ENCODE assay signal across 22 cellular contexts in genomic region chr17:6989779-6990178, GRCh38. TPM values are rescaled to one million over a fixed set of nuclear protein-coding genes. Genes with fewer than 3 reads are reported as not detected.
DNase-seq lines count a peak whose midpoint lies in the region; ATAC-seq, FAIRE-seq and TF ChIP-seq lines count a peak whose summit lies in the region.
"Had no signal": no experiment of that assay in that cellular context is flagged by ENCODE, and none has a peak within 500 bp of the region (broad histone marks: within the 10 kb centered on the region; RNA-seq: fewer than 3 reads in every experiment).

No MANE protein-coding gene starts in this region.

- H3K4me3 ChIP-seq in PC-9 (no peak overlapping the region), bronchial epithelial cell (ENCODE audit: low read depth, low read length) (no peak overlapping the region), adrenal gland (no peak overlapping the region)
- H3K4me3 ChIP-seq: BLaER1 treated with 17β-estradiol and CSF1 and Interleukin-3, amounts not matched to agents 10 nM and 100 nM; GM12878 had no signal

- TF ChIP-seq POLR2A in adrenal gland (IDR thresholded peaks at IDR 0.05): no peak

- H3K27me3 ChIP-seq in PC-9 (ENCODE audit: insufficient read depth, low read depth) (no peaks in the 10 kb centered on the region), bronchial epithelial cell (ENCODE audit: control insufficient read depth, insufficient read depth, low read length) (peaks cover 2% of the 10 kb centered on the region), adrenal gland (no peaks in the 10 kb centered on the region)
- H3K27me3 ChIP-seq: BLaER1 treated with 17β-estradiol and CSF1 and Interleukin-3, amounts not matched to agents 10 nM and 100 nM had no signal

- H3K4me1 ChIP-seq in PC-9 (replicated peaks; ENCODE audit: insufficient read depth): no peaks in the 10 kb centered on the region
- H3K4me1 ChIP-seq in adrenal gland (replicated peaks in 1 of 2): no peaks in the 10 kb centered on the region

- no peaks in the 10 kb centered on the region for H3K36me3 ChIP-seq in PC-9 (ENCODE audit: low read depth)
- no peaks in the 10 kb centered on the region for H3K36me3 ChIP-seq in bronchial epithelial cell (ENCODE audit: control insufficient read depth, insufficient read depth, low read length)
- H3K36me3 ChIP-seq in adrenal gland (replicated peaks in 1 of 2): no peaks in the 10 kb centered on the region

- no peaks in the 10 kb centered on the region for H3K9me2 ChIP-seq in PC-9 (ENCODE audit: insufficient read depth)

- H3K9me3 ChIP-seq in PC-9 (ENCODE audit: insufficient read depth, low read depth) (no peaks in the 10 kb centered on the region), adrenal gland (replicated peaks in 1 of 3) (no peaks in the 10 kb centered on the region)

- no peak overlapping the region for H3K4me2 ChIP-seq in PC-9
- H3K4me2 ChIP-seq: BLaER1 treated with 17β-estradiol and CSF1 and Interleukin-3, amounts not matched to agents 10 nM and 100 nM had no signal

- no peaks in the 10 kb centered on the region for H3K79me2 ChIP-seq in PC-9 (ENCODE audit: low read depth)

- H3K27ac ChIP-seq in PC-9: no peak overlapping the region
- H3K27ac ChIP-seq in adrenal gland: no peak overlapping the region
- H3K27ac ChIP-seq: BLaER1 treated with 17β-estradiol and CSF1 and Interleukin-3, amounts not matched to agents 10 nM and 100 nM had no signal

- TSS peak; percentile 8 for BruUV-seq in PC-9 (replicated peaks; lab: Mats Ljungman, UMichigan)

- no peak overlapping the region for H2AFZ ChIP-seq in PC-9

- DNase-seq in activated CD8-positive, alpha-beta memory T cell treated with anti-CD3 and anti-CD28 coated beads for 24 hours: peak; percentile 5
- no peak for DNase-seq in activated CD8-positive, alpha-beta memory T cell treated with anti-CD3 and anti-CD28 coated beads, Interleukin-2, amount 50 U/mL, for 4 hours
- DNase-seq in PC-9 (no peak), bronchial epithelial cell (ENCODE audit: low read depth) (peak; percentile 38), kidney tubule cell (ENCODE audit: low spot score) (peak; percentile 47), adrenal gland (no peak)
- DNase-seq: 8988T; CD8-positive, alpha-beta T cell; COR-L47; DMS 273 treated with DMSO at 0.1 percent for 48 hours; DMS53; DND-41; EL; H9 had no signal

- no peak for TF ChIP-seq CTCF in PC-9 (conservative IDR thresholded peaks at IDR 0.05)
- TF ChIP-seq CTCF in bronchial epithelial cell (IDR thresholded peaks at IDR 0.05; ENCODE audit: insufficient read depth, low read length, severe bottlenecking): no peak
- no peak for TF ChIP-seq CTCF in adrenal gland (IDR thresholded peaks at IDR 0.05)

- intact Hi-C loops in PC-9 (cut with micrococcal nuclease; ENCODE audit: unreplicated experiment): no loop called here
- intact Hi-C loops in adrenal gland (cut with DNase I): no loop called here

- 47 to 100% (median 75%) methylated on average over 1 to 2 of the region's 2 CpGs for WGBS in adrenal gland, 4 donors

- POLR2A ChIA-PET in PC-9 (lab: Charles Lee; ENCODE audit: unreplicated experiment): interaction anchor here (0.7 kb wide), 2 partner anchors 11 to 35 kb away, joined by 3 to 5 read pairs; no protein-coding TSS in a partner anchor

- 0 out of 2 replicates have a peak, but pooled peaks cover 3% of the 10 kb centered on the region for H3F3A ChIP-seq in PC-9 (ENCODE audit: insufficient read depth, low read depth)

- ATAC-seq in HG03432 (IDR thresholded peaks at IDR 0.05; ENCODE audit: unreplicated experiment): no peak
- ATAC-seq in GM19467 (IDR thresholded peaks at IDR 0.05; ENCODE audit: unreplicated experiment): no peak
- ATAC-seq: CD8-positive, alpha-beta T cell; GM12878 had no signal

- H4K20me1 ChIP-seq in PC-9 (ENCODE audit: insufficient read depth): no peaks in the 10 kb centered on the region

- no peak for FAIRE-seq in bronchial epithelial cell (lab: Jason Lieb, UNC)
- FAIRE-seq: GM12878, H1 had no signal

- CTCF ChIA-PET in PC-9 (lab: Charles Lee): no interaction called here

RNA-seq across cellular contexts. Expression of gene ALOX12, which starts 6.1 kb away (rescaled TPM):
- total RNA-seq in PC-9 (2021) (not detected in 2 replicates), bronchial epithelial cell (0.26 and 1.2 TPM in 2 replicates), adrenal gland (under 1 TPM in 1 of 8 donors, not detected in 7; 0.23 TPM)
- polyA plus RNA-seq in adrenal gland: under 1 TPM in 1 of 3 donors, not detected in 2; 0.16 TPM
- total RNA-seq: B cell; CD8-positive, alpha-beta T cell; G401; GM12878; HT-29 had no signal

RNA-seq across cellular contexts. Expression of gene RNASEK, which starts 22.6 kb away (rescaled TPM):
- total RNA-seq in PC-9 (2021) (196 and 301 TPM in 2 replicates), bronchial epithelial cell (5.3 and 25.5 TPM in 2 replicates), adrenal gland (100 to 1,000 TPM; 206 to 799 (median 570) TPM)
- 100 to 1,000 TPM; 363 to 770 (median 435) TPM for polyA plus RNA-seq in adrenal gland

RNA-seq across cellular contexts. Expression of gene BCL6B, which starts 33.1 kb away (rescaled TPM):
- total RNA-seq in PC-9 (2021) (0.28 and 0.48 TPM in 2 replicates), bronchial epithelial cell (not detected in 2 replicates), adrenal gland (10 to 100 TPM in 3 of 8 donors, 1 to 10 TPM in 5; 2.9 to 17.0 (median 8.8) TPM)
- polyA plus RNA-seq in adrenal gland: 10 to 100 TPM in 1 of 3 donors, 1 to 10 TPM in 2; 3.2 to 14.2 (median 9.3) TPM
- total RNA-seq: CD8-positive, alpha-beta T cell; G401; HT-29 had no signal

RNA-seq across cellular contexts. Expression of gene SLC16A13, which starts 46.0 kb away (rescaled TPM):
- total RNA-seq in PC-9 (2021) (33.4 and 40.6 TPM in 2 replicates), bronchial epithelial cell (0.26 and 1.2 TPM in 2 replicates), adrenal gland (1 to 10 TPM in 7 of 8 donors, under 1 TPM in 1; 0.97 to 3.2 (median 2.3) TPM)
- polyA plus RNA-seq in adrenal gland: 1 to 10 TPM in 2 of 3 donors, under 1 TPM in 1; 0.84 to 3.1 (median 1.3) TPM

RNA-seq across cellular contexts. Expression of gene SLC16A11, which starts 54.1 kb away (rescaled TPM):
- not detected in 2 replicates for total RNA-seq in PC-9 (2021)
- 0.38 TPM in 1 of 2 replicates, not detected in the other for total RNA-seq in bronchial epithelial cell
- 1 to 10 TPM in 2 of 8 donors, under 1 TPM in 4, not detected in 2; 0.18 to 1.1 (median 0.62) TPM for total RNA-seq in adrenal gland
- polyA plus RNA-seq in adrenal gland: 1 to 10 TPM in 2 of 3 donors, not detected in 1; 1.1 to 3.0 TPM
- total RNA-seq: G401, HT-29 had no signal

Comparison
In these comparisons a context has a peak if more than half of its experiments do, and no peak if none do; other contexts are left out.
1. DNase-seq: peak in activated CD8-positive, alpha-beta memory T cell treated with anti-CD3 and anti-CD28 coated beads for 24 hours (single experiment), bronchial epithelial cell (single experiment) and kidney tubule cell (single experiment); none in activated CD8-positive, alpha-beta memory T cell treated with anti-CD3 and anti-CD28 coated beads, Interleukin-2, amount 50 U/mL, for 4 hours (single experiment), PC-9 (0 of 2) and adrenal gland (0 of 7).